ENCODE assay signal across 1 cellular context in the genomic region with DNA sequence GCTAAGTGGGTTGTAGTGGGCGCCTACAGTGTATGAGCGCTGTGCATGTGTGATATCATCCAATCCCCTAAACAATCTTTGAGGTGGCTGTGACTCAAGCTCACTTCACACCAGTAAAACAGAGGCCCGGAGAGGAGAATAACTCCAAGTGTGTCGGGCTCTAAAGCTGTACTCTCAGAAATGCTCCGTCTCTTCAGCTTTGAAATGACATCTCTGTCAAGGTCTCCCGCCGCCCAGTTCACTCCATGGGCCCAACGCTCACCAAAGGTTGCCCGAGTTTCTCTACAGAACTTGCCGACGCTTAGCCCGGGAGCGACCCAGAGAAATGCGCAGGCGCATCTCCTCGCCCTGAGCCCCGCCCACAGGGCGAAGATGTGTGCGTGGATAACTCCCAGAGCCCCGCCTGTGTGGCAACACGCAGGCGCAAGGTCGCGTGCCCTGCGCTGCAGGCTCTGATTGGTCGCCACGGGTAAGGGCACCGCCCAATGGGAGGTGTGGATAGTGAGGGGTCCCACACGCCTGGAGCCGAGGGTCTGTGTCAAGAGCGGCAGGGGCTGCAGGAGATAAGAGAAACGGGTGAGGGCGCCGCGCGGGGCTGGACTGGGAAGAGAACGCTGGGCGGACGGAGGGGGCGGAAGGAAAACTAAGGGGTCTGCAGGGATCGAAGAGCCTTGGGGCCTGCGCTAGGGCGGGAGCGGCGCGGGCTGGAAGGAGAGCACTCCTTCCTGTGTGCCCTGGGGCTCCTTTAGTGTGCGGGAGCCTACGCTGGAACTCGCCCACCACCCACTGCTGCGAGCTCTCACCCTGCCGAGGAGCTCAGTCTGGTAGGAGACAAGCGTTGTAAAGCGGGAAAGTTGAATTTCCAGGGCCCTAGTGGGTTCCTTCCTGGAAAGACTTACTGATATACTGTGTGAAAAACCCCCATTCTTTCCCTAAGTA.
TF ChIP-seq lines count a peak whose summit lies in the region.

A gene with protein sequence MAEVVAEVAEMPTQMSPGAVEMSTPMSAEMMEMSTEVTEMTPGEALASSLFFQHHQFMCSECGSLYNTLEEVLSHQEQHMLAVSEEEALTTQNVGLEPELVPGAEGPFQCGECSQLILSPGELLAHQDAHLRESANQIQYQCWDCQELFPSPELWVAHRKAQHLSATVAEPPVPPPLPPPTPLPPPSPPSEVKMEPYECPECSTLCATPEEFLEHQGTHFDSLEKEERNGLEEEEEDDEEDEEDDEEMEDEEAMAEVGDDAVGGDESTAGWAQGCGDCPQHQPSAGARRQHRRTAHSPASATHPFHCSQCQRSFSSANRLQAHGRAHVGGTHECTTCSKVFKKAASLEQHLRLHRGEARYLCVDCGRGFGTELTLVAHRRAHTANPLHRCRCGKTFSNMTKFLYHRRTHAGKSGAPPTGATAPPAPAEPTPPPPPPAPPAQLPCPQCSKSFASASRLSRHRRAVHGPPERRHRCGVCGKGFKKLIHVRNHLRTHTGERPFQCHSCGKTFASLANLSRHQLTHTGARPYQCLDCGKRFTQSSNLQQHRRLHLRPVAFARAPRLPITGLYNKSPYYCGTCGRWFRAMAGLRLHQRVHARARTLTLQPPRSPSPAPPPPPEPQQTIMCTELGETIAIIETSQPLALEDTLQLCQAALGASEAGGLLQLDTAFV (plus strand): TSS at position 501 of the 939 bp plus-strand sequence. CDS start 4,092 bp downstream, outside the sequence.

TF ChIP-seq in A549, 52 proteins besides CTCF, POLR2A, EP300 and RAD21 (continued from another document):
- TF ChIP-seq, protein P1, sequence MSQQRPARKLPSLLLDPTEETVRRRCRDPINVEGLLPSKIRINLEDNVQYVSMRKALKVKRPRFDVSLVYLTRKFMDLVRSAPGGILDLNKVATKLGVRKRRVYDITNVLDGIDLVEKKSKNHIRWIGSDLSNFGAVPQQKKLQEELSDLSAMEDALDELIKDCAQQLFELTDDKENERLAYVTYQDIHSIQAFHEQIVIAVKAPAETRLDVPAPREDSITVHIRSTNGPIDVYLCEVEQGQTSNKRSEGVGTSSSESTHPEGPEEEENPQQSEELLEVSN (IDR thresholded peaks at IDR 0.05; ENCODE audit: borderline replicate concordance, low read depth), result peak; percentile 76
- TF ChIP-seq, protein P2, sequence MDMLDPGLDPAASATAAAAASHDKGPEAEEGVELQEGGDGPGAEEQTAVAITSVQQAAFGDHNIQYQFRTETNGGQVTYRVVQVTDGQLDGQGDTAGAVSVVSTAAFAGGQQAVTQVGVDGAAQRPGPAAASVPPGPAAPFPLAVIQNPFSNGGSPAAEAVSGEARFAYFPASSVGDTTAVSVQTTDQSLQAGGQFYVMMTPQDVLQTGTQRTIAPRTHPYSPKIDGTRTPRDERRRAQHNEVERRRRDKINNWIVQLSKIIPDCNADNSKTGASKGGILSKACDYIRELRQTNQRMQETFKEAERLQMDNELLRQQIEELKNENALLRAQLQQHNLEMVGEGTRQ (IDR thresholded peaks at IDR 0.05), result peak; percentile 95
- no peak for TF ChIP-seq CBX8 (IDR thresholded peaks at IDR 0.05)
- TF ChIP-seq, protein P3, sequence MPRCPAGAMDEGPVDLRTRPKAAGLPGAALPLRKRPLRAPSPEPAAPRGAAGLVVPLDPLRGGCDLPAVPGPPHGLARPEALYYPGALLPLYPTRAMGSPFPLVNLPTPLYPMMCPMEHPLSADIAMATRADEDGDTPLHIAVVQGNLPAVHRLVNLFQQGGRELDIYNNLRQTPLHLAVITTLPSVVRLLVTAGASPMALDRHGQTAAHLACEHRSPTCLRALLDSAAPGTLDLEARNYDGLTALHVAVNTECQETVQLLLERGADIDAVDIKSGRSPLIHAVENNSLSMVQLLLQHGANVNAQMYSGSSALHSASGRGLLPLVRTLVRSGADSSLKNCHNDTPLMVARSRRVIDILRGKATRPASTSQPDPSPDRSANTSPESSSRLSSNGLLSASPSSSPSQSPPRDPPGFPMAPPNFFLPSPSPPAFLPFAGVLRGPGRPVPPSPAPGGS (IDR thresholded peaks at IDR 0.05), result peak; percentile 94; the same call in 2 of the 3 replicates
- TF ChIP-seq RCOR1 (IDR thresholded peaks at IDR 0.05; ENCODE audit: low read depth, low read length), result no peak
- 0 out of 2 replicates have a peak, but pooled peaks have one; percentile 68 for TF ChIP-seq TFCP2L1 (CRISPR knock-in tag; IDR thresholded peaks at IDR 0.05)
- no peak for TF ChIP-seq RARB (CRISPR knock-in tag; IDR thresholded peaks at IDR 0.05)
- no peak for TF ChIP-seq HOXA7 (CRISPR knock-in tag; IDR thresholded peaks at IDR 0.05)
- TF ChIP-seq FOSB (CRISPR knock-in tag; IDR thresholded peaks at IDR 0.05), result no peak
- TF ChIP-seq ZNF302 (CRISPR knock-in tag; IDR thresholded peaks at IDR 0.05), result no peak
- no peak for TF ChIP-seq MAFK (IDR thresholded peaks at IDR 0.05; ENCODE audit: partially characterized antibody)
- TF ChIP-seq HDAC2 (IDR thresholded peaks at IDR 0.05), result no peak
- peak; percentile 84 for TF ChIP-seq RFX5 (IDR thresholded peaks at IDR 0.05)
- TF ChIP-seq EHF (CRISPR knock-in tag; IDR thresholded peaks at IDR 0.05), result no peak
- TF ChIP-seq, protein P4, sequence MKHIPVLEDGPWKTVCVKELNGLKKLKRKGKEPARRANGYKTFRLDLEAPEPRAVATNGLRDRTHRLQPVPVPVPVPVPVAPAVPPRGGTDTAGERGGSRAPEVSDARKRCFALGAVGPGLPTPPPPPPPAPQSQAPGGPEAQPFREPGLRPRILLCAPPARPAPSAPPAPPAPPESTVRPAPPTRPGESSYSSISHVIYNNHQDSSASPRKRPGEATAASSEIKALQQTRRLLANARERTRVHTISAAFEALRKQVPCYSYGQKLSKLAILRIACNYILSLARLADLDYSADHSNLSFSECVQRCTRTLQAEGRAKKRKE (CRISPR knock-in tag; IDR thresholded peaks at IDR 0.05; ENCODE audit: low read depth), result no peak; the same call in 1 of the 2 replicates
- TF ChIP-seq, protein P5, sequence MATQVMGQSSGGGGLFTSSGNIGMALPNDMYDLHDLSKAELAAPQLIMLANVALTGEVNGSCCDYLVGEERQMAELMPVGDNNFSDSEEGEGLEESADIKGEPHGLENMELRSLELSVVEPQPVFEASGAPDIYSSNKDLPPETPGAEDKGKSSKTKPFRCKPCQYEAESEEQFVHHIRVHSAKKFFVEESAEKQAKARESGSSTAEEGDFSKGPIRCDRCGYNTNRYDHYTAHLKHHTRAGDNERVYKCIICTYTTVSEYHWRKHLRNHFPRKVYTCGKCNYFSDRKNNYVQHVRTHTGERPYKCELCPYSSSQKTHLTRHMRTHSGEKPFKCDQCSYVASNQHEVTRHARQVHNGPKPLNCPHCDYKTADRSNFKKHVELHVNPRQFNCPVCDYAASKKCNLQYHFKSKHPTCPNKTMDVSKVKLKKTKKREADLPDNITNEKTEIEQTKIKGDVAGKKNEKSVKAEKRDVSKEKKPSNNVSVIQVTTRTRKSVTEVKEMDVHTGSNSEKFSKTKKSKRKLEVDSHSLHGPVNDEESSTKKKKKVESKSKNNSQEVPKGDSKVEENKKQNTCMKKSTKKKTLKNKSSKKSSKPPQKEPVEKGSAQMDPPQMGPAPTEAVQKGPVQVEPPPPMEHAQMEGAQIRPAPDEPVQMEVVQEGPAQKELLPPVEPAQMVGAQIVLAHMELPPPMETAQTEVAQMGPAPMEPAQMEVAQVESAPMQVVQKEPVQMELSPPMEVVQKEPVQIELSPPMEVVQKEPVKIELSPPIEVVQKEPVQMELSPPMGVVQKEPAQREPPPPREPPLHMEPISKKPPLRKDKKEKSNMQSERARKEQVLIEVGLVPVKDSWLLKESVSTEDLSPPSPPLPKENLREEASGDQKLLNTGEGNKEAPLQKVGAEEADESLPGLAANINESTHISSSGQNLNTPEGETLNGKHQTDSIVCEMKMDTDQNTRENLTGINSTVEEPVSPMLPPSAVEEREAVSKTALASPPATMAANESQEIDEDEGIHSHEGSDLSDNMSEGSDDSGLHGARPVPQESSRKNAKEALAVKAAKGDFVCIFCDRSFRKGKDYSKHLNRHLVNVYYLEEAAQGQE (IDR thresholded peaks at IDR 0.05), result no peak
- no peak for TF ChIP-seq HOXB5 (CRISPR knock-in tag; IDR thresholded peaks at IDR 0.05)
- no peak for TF ChIP-seq KDM1A (IDR thresholded peaks at IDR 0.05; ENCODE audit: low read depth)
- TF ChIP-seq, protein P6, sequence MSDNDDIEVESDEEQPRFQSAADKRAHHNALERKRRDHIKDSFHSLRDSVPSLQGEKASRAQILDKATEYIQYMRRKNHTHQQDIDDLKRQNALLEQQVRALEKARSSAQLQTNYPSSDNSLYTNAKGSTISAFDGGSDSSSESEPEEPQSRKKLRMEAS (IDR thresholded peaks at IDR 0.05), result peak; percentile 93
- peak; percentile 82 for TF ChIP-seq JUN (IDR thresholded peaks at IDR 0.05)
- no peak for TF ChIP-seq FOSL2 (IDR thresholded peaks at IDR 0.05)
- TF ChIP-seq FOSL2 (CRISPR knock-in tag; IDR thresholded peaks at IDR 0.05), result no peak
- no peak for TF ChIP-seq CEBPB (IDR thresholded peaks at IDR 0.05)
- TF ChIP-seq SREBF2 (IDR thresholded peaks at IDR 0.05), result no peak
- TF ChIP-seq NR3C1 (IDR thresholded peaks at IDR 0.05), result no peak
- TF ChIP-seq POLR2AphosphoS2 (conservative IDR thresholded peaks at IDR 0.05; ENCODE audit: low read length), result no peak
- TF ChIP-seq MAZ (IDR thresholded peaks at IDR 0.05; ENCODE audit: borderline replicate concordance, low read depth, low read length), result no peak
- TF ChIP-seq ZFP36 (IDR thresholded peaks at IDR 0.05; ENCODE audit: borderline replicate concordance, partially characterized antibody), result no peak
- no peak for TF ChIP-seq CBX2 (IDR thresholded peaks at IDR 0.05; ENCODE audit: borderline replicate concordance, low read depth)
- no peak for TF ChIP-seq TP53 (CRISPR knock-in tag; IDR thresholded peaks at IDR 0.05)
- TF ChIP-seq GATA3 (IDR thresholded peaks at IDR 0.05; ENCODE audit: borderline replicate concordance), result no peak; the same call in 1 of the 2 replicates
- TF ChIP-seq RNF2 (IDR thresholded peaks at IDR 0.05; ENCODE audit: borderline replicate concordance, low read depth), result no peak
- no peak for TF ChIP-seq NFE2L2 (conservative IDR thresholded peaks at IDR 0.05; ENCODE audit: low read length)
- TF ChIP-seq ESRRA (IDR thresholded peaks at IDR 0.05; ENCODE audit: borderline replicate concordance, low read length), result no peak; the same call in 1 of the 2 replicates
- TF ChIP-seq, protein P7, sequence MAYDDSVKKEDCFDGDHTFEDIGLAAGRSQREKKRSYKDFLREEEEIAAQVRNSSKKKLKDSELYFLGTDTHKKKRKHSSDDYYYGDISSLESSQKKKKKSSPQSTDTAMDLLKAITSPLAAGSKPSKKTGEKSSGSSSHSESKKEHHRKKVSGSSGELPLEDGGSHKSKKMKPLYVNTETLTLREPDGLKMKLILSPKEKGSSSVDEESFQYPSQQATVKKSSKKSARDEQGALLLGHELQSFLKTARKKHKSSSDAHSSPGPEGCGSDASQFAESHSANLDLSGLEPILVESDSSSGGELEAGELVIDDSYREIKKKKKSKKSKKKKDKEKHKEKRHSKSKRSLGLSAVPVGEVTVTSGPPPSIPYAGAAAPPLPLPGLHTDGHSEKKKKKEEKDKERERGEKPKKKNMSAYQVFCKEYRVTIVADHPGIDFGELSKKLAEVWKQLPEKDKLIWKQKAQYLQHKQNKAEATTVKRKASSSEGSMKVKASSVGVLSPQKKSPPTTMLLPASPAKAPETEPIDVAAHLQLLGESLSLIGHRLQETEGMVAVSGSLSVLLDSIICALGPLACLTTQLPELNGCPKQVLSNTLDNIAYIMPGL (CRISPR knock-in tag; IDR thresholded peaks at IDR 0.05; ENCODE audit: borderline replicate concordance), result no peak
- peak; percentile 100 for TF ChIP-seq BHLHE40 (IDR thresholded peaks at IDR 0.05; ENCODE audit: low read depth, low read length)
- peak; percentile 63; the same call in 1 of the 2 replicates for TF ChIP-seq MYC (IDR thresholded peaks at IDR 0.05; ENCODE audit: borderline replicate concordance, low read length)
- no peak for TF ChIP-seq CHD2 (IDR thresholded peaks at IDR 0.05; ENCODE audit: low read length, partially characterized antibody)
- TF ChIP-seq ZSCAN20 (CRISPR knock-in tag; IDR thresholded peaks at IDR 0.05), result no peak
- peak; percentile 78 for TF ChIP-seq PHF8 (IDR thresholded peaks at IDR 0.05; ENCODE audit: borderline replicate concordance, low read depth)
- TF ChIP-seq HEYL (CRISPR knock-in tag; IDR thresholded peaks at IDR 0.05), result no peak
TF ChIP-seq in A549: peak in this region for 11.
